In genomic region chr4:104868942-104869341, GRCh38 we compare ENCODE assay signal across 16 cellular contexts.
DNase-seq lines count a peak whose midpoint lies in the region; ATAC-seq and TF ChIP-seq lines count a peak whose summit lies in the region.
"Had no signal": no experiment of that assay in that cellular context is flagged by ENCODE, and none has a peak within 500 bp of the region (broad histone marks: within the 10 kb centered on the region; RNA-seq: fewer than 3 reads in every experiment).

No MANE protein-coding gene starts in this region.

- DNase-seq in CD14-positive monocyte (ENCODE audit: low spot score) = no peak
- DNase-seq in SHP77 treated with DMSO at 0.1 percent for 48 hours (lab: John Stamatoyannopoulos, UW) = no peak
- DNase-seq in NK-92 (lab: John Stamatoyannopoulos, UW; ENCODE audit: unreplicated experiment) = no peak
- no peak for DNase-seq in DMS53 (lab: John Stamatoyannopoulos, UW)
- no peak for DNase-seq in activated CD4-positive, alpha-beta T cell treated with anti-CD3 and anti-CD28 coated beads for 4 hours
- DNase-seq: activated CD4-positive, alpha-beta T cell treated with anti-CD3 and anti-CD28 coated beads for 48 hours; activated naive CD4-positive, alpha-beta T cell treated with anti-CD3 and anti-CD28 coated beads, Interleukin-2, amount 10 ng/mL, durations not matched to agents 7 days and 5 days; DND-41; foreskin melanocyte; H7; left lung; NCI-H446 treated with DMSO at 0.1 percent for 48 hours; stimulated activated CD4-positive, alpha-beta T cell treated with anti-CD3 and anti-CD28 coated beads, Interleukin-2, amount 100 ng/mL, for 24 hours had no signal

- H3K9me3 Mint-ChIP-seq in CD14-positive monocyte = no peaks in the 10 kb centered on the region
- H3K9me3 Mint-ChIP-seq: activated naive CD4-positive, alpha-beta T cell treated with anti-CD3 and anti-CD28 coated beads, Interleukin-2, amount 10 ng/mL, durations not matched to agents 7 days and 5 days had no signal

- ATAC-seq in GM19025 (IDR thresholded peaks at IDR 0.05; ENCODE audit: low read depth, unreplicated experiment) = peak; percentile 90
- peak; percentile 97 for ATAC-seq in GM21825 (IDR thresholded peaks at IDR 0.05; ENCODE audit: unreplicated experiment)
- ATAC-seq in HG03175 (IDR thresholded peaks at IDR 0.05; ENCODE audit: unreplicated experiment) = peak; percentile 93
- ATAC-seq: left lung had no signal

- no peak for TF ChIP-seq CTCF in CD14-positive monocyte (IDR thresholded peaks at IDR 0.05)

- H3K4me1 Mint-ChIP-seq in CD14-positive monocyte = peaks cover 23% of the 10 kb centered on the region
- H3K4me1 Mint-ChIP-seq: activated naive CD4-positive, alpha-beta T cell treated with anti-CD3 and anti-CD28 coated beads, Interleukin-2, amount 10 ng/mL, durations not matched to agents 7 days and 5 days had no signal

- H3K36me3 Mint-ChIP-seq in CD14-positive monocyte = no peaks in the 10 kb centered on the region
- H3K36me3 Mint-ChIP-seq: activated naive CD4-positive, alpha-beta T cell treated with anti-CD3 and anti-CD28 coated beads, Interleukin-2, amount 10 ng/mL, durations not matched to agents 7 days and 5 days had no signal

- H3K27me3 Mint-ChIP-seq in CD14-positive monocyte (ENCODE audit: low read depth in 3 of 3) = peaks cover 0 to 4% (median 0%) of the 10 kb centered on the region in 3 donors
- H3K27me3 Mint-ChIP-seq: activated naive CD4-positive, alpha-beta T cell treated with anti-CD3 and anti-CD28 coated beads, Interleukin-2, amount 10 ng/mL, durations not matched to agents 7 days and 5 days had no signal

- intact Hi-C loops in CD14-positive monocyte (cut with micrococcal nuclease) = no loop called here

- peak overlapping the region in 1 of 2 donors; percentile 82 for H3K4me3 Mint-ChIP-seq in CD14-positive monocyte
- H3K4me3 Mint-ChIP-seq: activated naive CD4-positive, alpha-beta T cell treated with anti-CD3 and anti-CD28 coated beads, Interleukin-2, amount 10 ng/mL, durations not matched to agents 7 days and 5 days had no signal

- peak overlapping the region in 4 of 7 donors; percentile 15 to 71 (median 42) for H3K27ac Mint-ChIP-seq in CD14-positive monocyte
- H3K27ac Mint-ChIP-seq: activated naive CD4-positive, alpha-beta T cell treated with anti-CD3 and anti-CD28 coated beads, Interleukin-2, amount 10 ng/mL, durations not matched to agents 7 days and 5 days had no signal
